In genomic region chr15:29275855-29276254, GRCh38 we compare ENCODE assay signal across 22 cellular contexts.
"Had no signal": no experiment of that assay in that cellular context is flagged by ENCODE, and none has a peak within 500 bp of the region (broad histone marks: within the 10 kb centered on the region; RNA-seq: fewer than 3 reads in every experiment).

No MANE protein-coding gene starts in this region.

- H3K27me3 ChIP-seq: colonic mucosa, dorsolateral prefrontal cortex, esophagus muscularis mucosa, foreskin keratinocyte, gastrocnemius medialis, gastroesophageal sphincter had no signal

- ATAC-seq: effector memory CD8-positive, alpha-beta T cell; esophagus mucosa; foreskin keratinocyte; gastrocnemius medialis; gastroesophageal sphincter; heart left ventricle had no signal

- DNase-seq: colonic mucosa; cortex of kidney; dermis blood vessel endothelial cell; dorsolateral prefrontal cortex; effector CD4-positive, alpha-beta T cell; effector CD8-positive, alpha-beta T cell; effector memory CD4-positive, alpha-beta T cell; effector memory CD8-positive, alpha-beta T cell; endodermal cell; erythroblast; esophagus squamous epithelium; foreskin keratinocyte; foreskin melanocyte; gastrocnemius medialis; glutamatergic neuron; head of caudate nucleus; heart left ventricle had no signal

- H3K9me3 ChIP-seq: colonic mucosa, esophagus muscularis mucosa, esophagus squamous epithelium, gastrocnemius medialis, gastroesophageal sphincter, heart left ventricle had no signal

- H3K27ac ChIP-seq: colonic mucosa, coronary artery, dorsolateral prefrontal cortex, epithelial cell of prostate, esophagus muscularis mucosa, esophagus squamous epithelium, foreskin keratinocyte, gastrocnemius medialis, gastroesophageal sphincter, heart left ventricle had no signal

- H3K36me3 ChIP-seq: colonic mucosa, esophagus muscularis mucosa, esophagus squamous epithelium, gastrocnemius medialis, gastroesophageal sphincter, heart left ventricle had no signal

- H3K4me3 ChIP-seq: colonic mucosa, coronary artery, dorsolateral prefrontal cortex, esophagus muscularis mucosa, esophagus squamous epithelium, gastrocnemius medialis, gastroesophageal sphincter, heart left ventricle had no signal

- H3K4me1 ChIP-seq: colonic mucosa had no signal
